In genomic region chr14:24155100-24155499, GRCh38 we compare ENCODE assay signal across 16 cellular contexts. TPM values are rescaled to one million over a fixed set of nuclear protein-coding genes. Genes with fewer than 3 reads are reported as not detected.
DNase-seq lines count a peak whose midpoint lies in the region; ATAC-seq, FAIRE-seq and TF ChIP-seq lines count a peak whose summit lies in the region.
"Had no signal": no experiment of that assay in that cellular context is flagged by ENCODE, and none has a peak within 500 bp of the region (broad histone marks: within the 10 kb centered on the region; RNA-seq: fewer than 3 reads in every experiment).

No MANE protein-coding gene starts in this region.

- peaks cover 28% of the 10 kb centered on the region for H3K4me1 Mint-ChIP-seq in activated naive CD4-positive, alpha-beta T cell treated with anti-CD3 and anti-CD28 coated beads, Interleukin-2, amount 10 ng/mL, durations not matched to agents 7 days and 5 days
- peaks cover 16% of the 10 kb centered on the region for H3K4me1 Mint-ChIP-seq in T-helper 17 cell

- H3K4me3 Mint-ChIP-seq in activated naive CD4-positive, alpha-beta T cell treated with anti-CD3 and anti-CD28 coated beads, Interleukin-2, amount 10 ng/mL, durations not matched to agents 7 days and 5 days: no peak overlapping the region
- no peak overlapping the region for H3K4me3 Mint-ChIP-seq in T-helper 17 cell

- H3K27ac Mint-ChIP-seq in activated naive CD4-positive, alpha-beta T cell treated with anti-CD3 and anti-CD28 coated beads, Interleukin-2, amount 10 ng/mL, durations not matched to agents 7 days and 5 days: peak overlapping the region; percentile 7
- H3K27ac Mint-ChIP-seq in T-helper 17 cell: peak overlapping the region; percentile 79

- CTCF ChIA-PET in activated naive CD4-positive, alpha-beta T cell treated with anti-CD3 and anti-CD28 coated beads, Interleukin-2, amount 10 ng/mL, durations not matched to agents 7 days and 5 days (lab: Charles Lee): interaction anchor here (0.7 to 1.3 kb wide), 3 partner anchors 46 to 97 kb away, joined by 3 read pairs; partner anchors contain the start of gene MDP1
- CTCF ChIA-PET in HepG2 (lab: Yijun Ruan, JAX; ENCODE audit: low intra/inter-chr PET ratio, low total read pairs): no interaction called here

- POLR2A ChIA-PET in HepG2 (lab: Yijun Ruan, JAX): interaction anchor here (0.9 to 11.8 kb wide), 4 partner anchors 6 to 116 kb away, joined by 3 to 233 read pairs (median 108); partner anchors contain the start of genes CHMP4A, EMC9, PSME1 and PSME2

- H3K4me3 ChIP-seq in HepG2 (replicated peaks in 1 of 3; ENCODE audit: insufficient read depth in 1 of 3, low read depth in 2 of 3, low read length in 3 of 3) (no peak overlapping the region), small intestine (ENCODE audit: low read depth in 1 of 2, low read length in 2 of 2) (no peak overlapping the region)
- H3K4me3 ChIP-seq: MG63, Peyer's patch had no signal

- H3K4me1 ChIP-seq in HepG2 (ENCODE audit: insufficient read depth, low read length) (peaks cover 4% of the 10 kb centered on the region; the same call in 1 of the 2 replicates), small intestine (ENCODE audit: control insufficient read depth in 2 of 2, insufficient read depth in 1 of 2, low read depth in 1 of 2, low read length in 1 of 2) (no peaks in the 10 kb centered on the region)
- H3K4me1 ChIP-seq: Peyer's patch had no signal

- BruUV-seq in HepG2 (replicated peaks; lab: Mats Ljungman, UMichigan): no TSS peak

- no peak for ATAC-seq in T-helper 17 cell
- no peak for ATAC-seq in HepG2

- H3K27ac ChIP-seq in HepG2 (ENCODE audit: extremely low read length, insufficient read depth, low read length) (no peak overlapping the region), small intestine (ENCODE audit: low read depth in 1 of 2, low read length in 1 of 2) (no peak overlapping the region)
- H3K27ac ChIP-seq: Peyer's patch had no signal

- no peaks in the 10 kb centered on the region for H3K9me3 Mint-ChIP-seq in activated naive CD4-positive, alpha-beta T cell treated with anti-CD3 and anti-CD28 coated beads, Interleukin-2, amount 10 ng/mL, durations not matched to agents 7 days and 5 days
- H3K9me3 Mint-ChIP-seq: CD8-positive, alpha-beta memory T cell had no signal

- H2AFZ ChIP-seq in HepG2 (ENCODE audit: low read length): no peak overlapping the region

- TF ChIP-seq RAD21 in HepG2 (CRISPR knock-in tag; IDR thresholded peaks at IDR 0.05): no peak

- DNase-seq in activated naive CD4-positive, alpha-beta T cell treated with anti-CD3 and anti-CD28 coated beads, Interleukin-2, amount 10 ng/mL, durations not matched to agents 7 days and 5 days: no peak
- DNase-seq in activated naive CD4-positive, alpha-beta T cell (lab: John Stamatoyannopoulos, UW): no peak
- DNase-seq in T-helper 17 cell (no peak), HepG2 (ENCODE audit: low spot score) (no peak), hepatic stellate cell (ENCODE audit: low spot score) (no peak), small intestine (no peak)
- no peak for DNase-seq in stimulated activated CD4-positive, alpha-beta T cell treated with anti-CD3 and anti-CD28 coated beads, Interleukin-15, amount 100 ng/mL, for 24 hours
- DNase-seq: ACHN; CD8-positive, alpha-beta memory T cell; H7; MG63; NCI-H1105; NCI-H1694 treated with DMSO at 0.1 percent for 48 hours; NCI-H446; Peyer's patch; SHP77 had no signal

- intact Hi-C loops in HepG2 (cut with micrococcal nuclease; ENCODE audit: unreplicated experiment): no loop called here

- no peak for TF ChIP-seq POLR2A in HepG2 (IDR thresholded peaks at IDR 0.05; ENCODE audit: insufficient read depth in 1 of 2, low read depth in 2 of 2, low read length in 2 of 2)

- FAIRE-seq in HepG2 (lab: Jason Lieb, UNC) (no peak), small intestine (lab: Jason Lieb, UNC) (no peak)

- H3K27me3 ChIP-seq in HepG2 (ENCODE audit: control insufficient read depth in 1 of 2, insufficient read depth in 2 of 2, low read length in 2 of 2) (no peaks in the 10 kb centered on the region), small intestine (ENCODE audit: control insufficient read depth in 2 of 2, insufficient read depth in 2 of 2, low read length in 2 of 2) (no peaks in the 10 kb centered on the region)
- H3K27me3 ChIP-seq: MG63, Peyer's patch had no signal

- H3K36me3 ChIP-seq in HepG2 (replicated peaks in 1 of 2; ENCODE audit: control insufficient read depth in 1 of 2, insufficient read depth in 2 of 2, low read length in 2 of 2) (peaks cover 61 to 72% of the 10 kb centered on the region in 2 experiments), small intestine (ENCODE audit: control insufficient read depth in 2 of 2, insufficient read depth in 2 of 2, low read length in 2 of 2) (peaks cover 25 to 27% of the 10 kb centered on the region in 2 donors)

- 98% methylated on average over 10 of the region's 10 CpGs for WGBS in HepG2 (ENCODE audit: low lambda C conversion rate)
- WGBS in small intestine, 3 donors: 95 to 97% (median 96%) methylated on average over 10 of the region's 10 CpGs

- TF ChIP-seq EP300 in HepG2 (IDR thresholded peaks at IDR 0.05; ENCODE audit: low read depth in 2 of 2, low read length in 2 of 2) (no peak), HepG2 (CRISPR knock-in tag; IDR thresholded peaks at IDR 0.05; ENCODE audit: borderline replicate concordance) (no peak)

- no peaks in the 10 kb centered on the region for H3K9me3 ChIP-seq in T-helper 17 cell (ENCODE audit: control insufficient read depth, low read length, poor library complexity, severe bottlenecking)
- no peaks in the 10 kb centered on the region for H3K9me3 ChIP-seq in HepG2 (ENCODE audit: low read length)
- no peaks in the 10 kb centered on the region for H3K9me3 ChIP-seq in small intestine (ENCODE audit: control insufficient read depth, low read depth)
- H3K9me3 ChIP-seq: MG63, Peyer's patch had no signal

- H3K79me2 ChIP-seq in HepG2 (ENCODE audit: insufficient read depth, low read length): no peaks in the 10 kb centered on the region

- no peaks in the 10 kb centered on the region; the same call in 1 of the 2 replicates for H4K20me1 ChIP-seq in HepG2 (ENCODE audit: insufficient read depth, low read length)

- TF ChIP-seq CTCF in HepG2 (CRISPR knock-in tag; IDR thresholded peaks at IDR 0.05): no peak

- peaks cover 62% of the 10 kb centered on the region for H3K36me3 Mint-ChIP-seq in activated naive CD4-positive, alpha-beta T cell treated with anti-CD3 and anti-CD28 coated beads, Interleukin-2, amount 10 ng/mL, durations not matched to agents 7 days and 5 days
- peaks cover 7% of the 10 kb centered on the region for H3K36me3 Mint-ChIP-seq in T-helper 17 cell (ENCODE audit: low read depth)

- in situ Hi-C loops in HepG2 (cut with HindIII; ENCODE audit: extremely low pct_ligation_motif_present, low pct_unique_long_range_greater_than_20kb): no loop called here

- no peaks in the 10 kb centered on the region for H3K27me3 Mint-ChIP-seq in activated naive CD4-positive, alpha-beta T cell treated with anti-CD3 and anti-CD28 coated beads, Interleukin-2, amount 10 ng/mL, durations not matched to agents 7 days and 5 days
- no peaks in the 10 kb centered on the region for H3K27me3 Mint-ChIP-seq in T-helper 17 cell
- H3K27me3 Mint-ChIP-seq: CD8-positive, alpha-beta memory T cell had no signal

- H3K4me2 ChIP-seq in HepG2 (ENCODE audit: low read depth, low read length): no peak overlapping the region

- no peak overlapping the region for H3K9ac ChIP-seq in HepG2 (ENCODE audit: insufficient read depth, low read depth, low read length)

RNA-seq across cellular contexts. Expression of gene IRF9, which starts 6.0 kb away (rescaled TPM):
- total RNA-seq in T-helper 17 cell (100 to 1,000 TPM; 172 to 230 TPM), HepG2 (2016; rRNA removed; fragmentation: Illumina TruSeq; extraction: Trizol) (13.8 and 14.9 TPM in 2 replicates)
- 13.0 and 16.4 TPM in 2 replicates for total RNA-seq in HepG2 (2016; cell fraction: cytosol; rRNA removed; fragmentation: Illumina TruSeq; extraction: Trizol; ENCODE audit: low read depth)
- total RNA-seq in HepG2 (2016; cell fraction: insoluble cytoplasmic fraction; rRNA removed; fragmentation: Illumina TruSeq; extraction: Trizol): 11.5 and 20.0 TPM in 2 replicates
- 9.6 and 12.0 TPM in 2 replicates for total RNA-seq in HepG2 (2016; cell fraction: membrane; rRNA removed; fragmentation: Illumina TruSeq; extraction: Trizol)
- 24.8 and 26.7 TPM in 2 replicates for total RNA-seq in HepG2 (2016; cell fraction: nucleus; rRNA removed; fragmentation: Illumina TruSeq; extraction: Trizol)
- polyA plus RNA-seq in HepG2 (2011; rRNA removed) (49.7 and 60.9 TPM in 2 replicates), small intestine (10 to 100 TPM; 36.9 to 78.4 (median 48.1) TPM)
- polyA plus RNA-seq in HepG2 (2011; cell fraction: cytosol; rRNA removed): 22.0 and 25.7 TPM in 2 replicates
- 220 and 221 TPM in 2 replicates for polyA plus RNA-seq in HepG2 (2011; cell fraction: nucleus; rRNA removed)
- 25.5 and 30.7 TPM in 2 replicates for polyA plus RNA-seq in HepG2 (2012)
- polyA plus RNA-seq in HepG2 (2016; cell fraction: cytosol; fragmentation: Illumina TruSeq; extraction: Trizol; ENCODE audit: low read depth): 3.8 and 5.2 TPM in 2 replicates
- polyA plus RNA-seq in HepG2 (2016; cell fraction: insoluble cytoplasmic fraction; fragmentation: Illumina TruSeq; extraction: Trizol; ENCODE audit: low read depth): 8.6 and 12.0 TPM in 2 replicates
- polyA plus RNA-seq in HepG2 (2016; cell fraction: membrane; fragmentation: Illumina TruSeq; extraction: Trizol; ENCODE audit: low read depth): 5.8 and 6.6 TPM in 2 replicates
- 78.7 and 84.9 TPM in 2 replicates for polyA plus RNA-seq in HepG2 (2016; cell fraction: nucleus; fragmentation: Illumina TruSeq; extraction: Trizol; ENCODE audit: insufficient read depth, low read depth)
- polyA minus RNA-seq in HepG2 (2011; rRNA and poly(A)+ RNA removed; ENCODE audit: low replicate concordance): 41.1 and 128 TPM in 2 replicates
- polyA minus RNA-seq in HepG2 (2011; cell fraction: cytosol; rRNA and poly(A)+ RNA removed): 24.4 and 32.8 TPM in 2 replicates
- polyA minus RNA-seq in HepG2 (2011; cell fraction: nucleus; rRNA and poly(A)+ RNA removed): 84.8 and 144 TPM in 2 replicates

RNA-seq across cellular contexts. Expression of gene RNF31, which starts 7.8 kb away (rescaled TPM):
- total RNA-seq in T-helper 17 cell (10 to 100 TPM; 85.8 to 98.3 TPM), HepG2 (2016; rRNA removed; fragmentation: Illumina TruSeq; extraction: Trizol) (65.9 and 86.8 TPM in 2 replicates)
- 17.8 and 17.9 TPM in 2 replicates for total RNA-seq in HepG2 (2016; cell fraction: cytosol; rRNA removed; fragmentation: Illumina TruSeq; extraction: Trizol; ENCODE audit: low read depth)
- total RNA-seq in HepG2 (2016; cell fraction: insoluble cytoplasmic fraction; rRNA removed; fragmentation: Illumina TruSeq; extraction: Trizol): 59.1 and 93.8 TPM in 2 replicates
- 39.1 and 41.7 TPM in 2 replicates for total RNA-seq in HepG2 (2016; cell fraction: membrane; rRNA removed; fragmentation: Illumina TruSeq; extraction: Trizol)
- total RNA-seq in HepG2 (2016; cell fraction: nucleus; rRNA removed; fragmentation: Illumina TruSeq; extraction: Trizol): 72.5 and 77.1 TPM in 2 replicates
- polyA plus RNA-seq in HepG2 (2011; rRNA removed) (48.2 and 59.0 TPM in 2 replicates), small intestine (10 to 100 TPM; 41.4 to 83.0 (median 56.5) TPM)
- 20.8 and 23.9 TPM in 2 replicates for polyA plus RNA-seq in HepG2 (2011; cell fraction: cytosol; rRNA removed)
- polyA plus RNA-seq in HepG2 (2011; cell fraction: nucleus; rRNA removed): 197 and 225 TPM in 2 replicates
- polyA plus RNA-seq in HepG2 (2012): 61.6 and 78.3 TPM in 2 replicates
- polyA plus RNA-seq in HepG2 (2016; cell fraction: cytosol; fragmentation: Illumina TruSeq; extraction: Trizol; ENCODE audit: low read depth): 13.8 and 14.9 TPM in 2 replicates
- polyA plus RNA-seq in HepG2 (2016; cell fraction: insoluble cytoplasmic fraction; fragmentation: Illumina TruSeq; extraction: Trizol; ENCODE audit: low read depth): 59.9 and 61.7 TPM in 2 replicates
- polyA plus RNA-seq in HepG2 (2016; cell fraction: membrane; fragmentation: Illumina TruSeq; extraction: Trizol; ENCODE audit: low read depth): 28.2 and 30.6 TPM in 2 replicates
- polyA plus RNA-seq in HepG2 (2016; cell fraction: nucleus; fragmentation: Illumina TruSeq; extraction: Trizol; ENCODE audit: insufficient read depth, low read depth): 186 and 241 TPM in 2 replicates
- 71.7 and 184 TPM in 2 replicates for polyA minus RNA-seq in HepG2 (2011; rRNA and poly(A)+ RNA removed; ENCODE audit: low replicate concordance)
- polyA minus RNA-seq in HepG2 (2011; cell fraction: cytosol; rRNA and poly(A)+ RNA removed): 31.6 and 52.6 TPM in 2 replicates
- 113 and 130 TPM in 2 replicates for polyA minus RNA-seq in HepG2 (2011; cell fraction: nucleus; rRNA and poly(A)+ RNA removed)

RNA-seq across cellular contexts. Expression of gene PSME2, which starts 8.7 kb away (rescaled TPM):
- total RNA-seq in T-helper 17 cell (100 to 1,000 TPM; 134 to 141 TPM), HepG2 (2016; rRNA removed; fragmentation: Illumina TruSeq; extraction: Trizol) (716 and 834 TPM in 2 replicates)
- 203 and 215 TPM in 2 replicates for total RNA-seq in HepG2 (2016; cell fraction: cytosol; rRNA removed; fragmentation: Illumina TruSeq; extraction: Trizol; ENCODE audit: low read depth)
- 729 and 850 TPM in 2 replicates for total RNA-seq in HepG2 (2016; cell fraction: insoluble cytoplasmic fraction; rRNA removed; fragmentation: Illumina TruSeq; extraction: Trizol)
- total RNA-seq in HepG2 (2016; cell fraction: membrane; rRNA removed; fragmentation: Illumina TruSeq; extraction: Trizol): 201 TPM in 2 replicates
- total RNA-seq in HepG2 (2016; cell fraction: nucleus; rRNA removed; fragmentation: Illumina TruSeq; extraction: Trizol): 350 and 410 TPM in 2 replicates
- polyA plus RNA-seq in HepG2 (2011; rRNA removed) (332 and 362 TPM in 2 replicates), small intestine (100 to 1,000 TPM; 597 to 997 (median 691) TPM)
- polyA plus RNA-seq in HepG2 (2011; cell fraction: cytosol; rRNA removed): 139 and 148 TPM in 2 replicates
- polyA plus RNA-seq in HepG2 (2011; cell fraction: nucleus; rRNA removed): 1,051 and 1,099 TPM in 2 replicates
- 349 and 352 TPM in 2 replicates for polyA plus RNA-seq in HepG2 (2012)
- 217 and 232 TPM in 2 replicates for polyA plus RNA-seq in HepG2 (2016; cell fraction: cytosol; fragmentation: Illumina TruSeq; extraction: Trizol; ENCODE audit: low read depth)
- 820 and 900 TPM in 2 replicates for polyA plus RNA-seq in HepG2 (2016; cell fraction: insoluble cytoplasmic fraction; fragmentation: Illumina TruSeq; extraction: Trizol; ENCODE audit: low read depth)
- polyA plus RNA-seq in HepG2 (2016; cell fraction: membrane; fragmentation: Illumina TruSeq; extraction: Trizol; ENCODE audit: low read depth): 168 and 182 TPM in 2 replicates
- 846 and 908 TPM in 2 replicates for polyA plus RNA-seq in HepG2 (2016; cell fraction: nucleus; fragmentation: Illumina TruSeq; extraction: Trizol; ENCODE audit: insufficient read depth, low read depth)
- polyA minus RNA-seq in HepG2 (2011; rRNA and poly(A)+ RNA removed; ENCODE audit: low replicate concordance): 65.6 and 111 TPM in 2 replicates
- polyA minus RNA-seq in HepG2 (2011; cell fraction: cytosol; rRNA and poly(A)+ RNA removed): 47.8 and 52.0 TPM in 2 replicates
- 120 and 160 TPM in 2 replicates for polyA minus RNA-seq in HepG2 (2011; cell fraction: nucleus; rRNA and poly(A)+ RNA removed)

RNA-seq across cellular contexts. Expression of gene EMC9, which starts 13.7 kb away (rescaled TPM):
- 1 to 10 TPM; 8.3 to 9.7 TPM for total RNA-seq in T-helper 17 cell
- total RNA-seq in HepG2 (2016; rRNA removed; fragmentation: Illumina TruSeq; extraction: Trizol): 71.2 and 78.7 TPM in 2 replicates
- 68.4 and 89.8 TPM in 2 replicates for total RNA-seq in HepG2 (2016; cell fraction: cytosol; rRNA removed; fragmentation: Illumina TruSeq; extraction: Trizol; ENCODE audit: low read depth)
- 67.6 and 78.5 TPM in 2 replicates for total RNA-seq in HepG2 (2016; cell fraction: insoluble cytoplasmic fraction; rRNA removed; fragmentation: Illumina TruSeq; extraction: Trizol)
- 77.6 and 98.8 TPM in 2 replicates for total RNA-seq in HepG2 (2016; cell fraction: membrane; rRNA removed; fragmentation: Illumina TruSeq; extraction: Trizol)
- 54.8 and 64.3 TPM in 2 replicates for total RNA-seq in HepG2 (2016; cell fraction: nucleus; rRNA removed; fragmentation: Illumina TruSeq; extraction: Trizol)
- polyA plus RNA-seq in HepG2 (2011; rRNA removed): 60.5 and 63.9 TPM in 2 replicates
- polyA plus RNA-seq in HepG2 (2011; cell fraction: cytosol; rRNA removed): 49.4 and 73.1 TPM in 2 replicates
- polyA plus RNA-seq in HepG2 (2011; cell fraction: nucleus; rRNA removed): 212 and 227 TPM in 2 replicates
- 50.7 and 62.7 TPM in 2 replicates for polyA plus RNA-seq in HepG2 (2012)
- 103 and 134 TPM in 2 replicates for polyA plus RNA-seq in HepG2 (2016; cell fraction: cytosol; fragmentation: Illumina TruSeq; extraction: Trizol; ENCODE audit: low read depth)
- 96.0 and 104 TPM in 2 replicates for polyA plus RNA-seq in HepG2 (2016; cell fraction: insoluble cytoplasmic fraction; fragmentation: Illumina TruSeq; extraction: Trizol; ENCODE audit: low read depth)
- polyA plus RNA-seq in HepG2 (2016; cell fraction: membrane; fragmentation: Illumina TruSeq; extraction: Trizol; ENCODE audit: low read depth): 99.3 and 118 TPM in 2 replicates
- 175 and 183 TPM in 2 replicates for polyA plus RNA-seq in HepG2 (2016; cell fraction: nucleus; fragmentation: Illumina TruSeq; extraction: Trizol; ENCODE audit: insufficient read depth, low read depth)
- polyA minus RNA-seq in HepG2 (2011; rRNA and poly(A)+ RNA removed; ENCODE audit: low replicate concordance): 16.0 and 62.4 TPM in 2 replicates
- 10.1 and 13.6 TPM in 2 replicates for polyA minus RNA-seq in HepG2 (2011; cell fraction: cytosol; rRNA and poly(A)+ RNA removed)
- 35.1 and 41.2 TPM in 2 replicates for polyA minus RNA-seq in HepG2 (2011; cell fraction: nucleus; rRNA and poly(A)+ RNA removed)
- polyA plus RNA-seq in small intestine: 10 to 100 TPM; 34.2 to 74.7 (median 48.4) TPM

RNA-seq across cellular contexts. Expression of gene REC8, which starts 16.8 kb away (rescaled TPM):
- 10 to 100 TPM; 66.3 to 94.8 TPM for total RNA-seq in T-helper 17 cell
- total RNA-seq in HepG2 (2016; rRNA removed; fragmentation: Illumina TruSeq; extraction: Trizol): 3.4 TPM in 1 of 2 replicates, not detected in the other
- 0.88 and 2.8 TPM in 2 replicates for total RNA-seq in HepG2 (2016; cell fraction: cytosol; rRNA removed; fragmentation: Illumina TruSeq; extraction: Trizol; ENCODE audit: low read depth)
- 4.4 TPM in 1 of 2 replicates, not detected in the other for total RNA-seq in HepG2 (2016; cell fraction: insoluble cytoplasmic fraction; rRNA removed; fragmentation: Illumina TruSeq; extraction: Trizol)
- 0.65 and 1.1 TPM in 2 replicates for total RNA-seq in HepG2 (2016; cell fraction: membrane; rRNA removed; fragmentation: Illumina TruSeq; extraction: Trizol)
- 3.5 and 4.1 TPM in 2 replicates for total RNA-seq in HepG2 (2016; cell fraction: nucleus; rRNA removed; fragmentation: Illumina TruSeq; extraction: Trizol)
- 14.7 and 17.3 TPM in 2 replicates for polyA plus RNA-seq in HepG2 (2011; rRNA removed)
- polyA plus RNA-seq in HepG2 (2011; cell fraction: cytosol; rRNA removed): 1.6 and 1.9 TPM in 2 replicates
- polyA plus RNA-seq in HepG2 (2011; cell fraction: nucleus; rRNA removed): 115 and 125 TPM in 2 replicates
- polyA plus RNA-seq in HepG2 (2012): 11.8 and 22.4 TPM in 2 replicates
- 0.43 and 1.0 TPM in 2 replicates for polyA plus RNA-seq in HepG2 (2016; cell fraction: cytosol; fragmentation: Illumina TruSeq; extraction: Trizol; ENCODE audit: low read depth)
- 0.52 TPM in 1 of 2 replicates, not detected in the other for polyA plus RNA-seq in HepG2 (2016; cell fraction: insoluble cytoplasmic fraction; fragmentation: Illumina TruSeq; extraction: Trizol; ENCODE audit: low read depth)
- polyA plus RNA-seq in HepG2 (2016; cell fraction: membrane; fragmentation: Illumina TruSeq; extraction: Trizol; ENCODE audit: low read depth): 0.33 and 0.55 TPM in 2 replicates
- 13.8 and 21.1 TPM in 2 replicates for polyA plus RNA-seq in HepG2 (2016; cell fraction: nucleus; fragmentation: Illumina TruSeq; extraction: Trizol; ENCODE audit: insufficient read depth, low read depth)
- polyA minus RNA-seq in HepG2 (2011; rRNA and poly(A)+ RNA removed; ENCODE audit: low replicate concordance): 4.1 and 10.9 TPM in 2 replicates
- 1.6 TPM in 1 of 2 replicates, not detected in the other for polyA minus RNA-seq in HepG2 (2011; cell fraction: cytosol; rRNA and poly(A)+ RNA removed)
- 30.3 and 38.2 TPM in 2 replicates for polyA minus RNA-seq in HepG2 (2011; cell fraction: nucleus; rRNA and poly(A)+ RNA removed)
- polyA plus RNA-seq in small intestine: 10 to 100 TPM; 23.0 to 49.2 (median 32.2) TPM

Comparison
In these comparisons a context has a peak if more than half of its experiments do, and no peak if none do; other contexts are left out.
1. RNA of gene IRF9, which starts 6.0 kb away (total RNA-seq): 172 to 230 TPM in T-helper 17 cell; 9.6 to 26.7 TPM in HepG2; every median in the first group is over 4 times any median in the second.